ENCODE assay signal across 20 cellular contexts in the genomic region with DNA sequence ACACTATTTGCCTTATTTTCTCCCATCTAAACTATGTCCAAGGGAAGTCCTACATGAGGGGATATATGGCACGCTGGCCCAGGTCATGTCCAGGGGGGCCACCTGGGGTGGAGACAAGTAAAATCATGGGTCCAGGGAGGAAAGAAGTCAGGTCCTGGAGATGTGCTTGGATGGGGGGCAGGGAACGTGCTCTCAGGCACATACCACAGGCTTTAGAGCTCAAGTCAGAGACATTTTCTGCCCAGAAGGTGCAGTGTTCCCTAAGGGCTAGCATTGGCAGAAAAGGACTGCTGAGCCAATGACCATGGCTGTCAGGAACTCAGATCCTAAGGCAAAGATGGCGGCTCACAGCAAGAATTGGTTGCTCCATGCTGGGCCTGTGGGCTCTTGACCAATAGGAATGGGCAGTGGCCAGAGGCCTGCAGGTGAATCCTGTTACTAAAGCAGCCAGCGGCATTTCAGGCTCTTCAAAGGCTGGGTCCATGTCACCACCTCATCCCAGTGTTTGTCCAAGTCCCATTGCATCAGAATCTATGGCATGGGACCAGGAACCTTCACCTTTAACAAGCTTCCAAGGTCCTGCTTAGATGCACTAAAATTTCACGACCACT.
"Had no signal": no experiment of that assay in that cellular context is flagged by ENCODE, and none has a peak within 500 bp of the region (broad histone marks: within the 10 kb centered on the region; RNA-seq: fewer than 3 reads in every experiment).

No MANE protein-coding gene starts in this region.

- H3K4me3 ChIP-seq: breast epithelium, esophagus squamous epithelium, heart right ventricle, spleen, suprapubic skin, tibial nerve had no signal

- DNase-seq: activated CD4-positive, alpha-beta T cell treated with anti-CD3 and anti-CD28 coated beads for 4 hours; activated CD4-positive, alpha-beta T cell treated with anti-CD3 and anti-CD28 coated beads, Interleukin-2, amount 50 U/mL, for 48 hours; activated CD4-positive, CD25-positive, alpha-beta regulatory T cell; activated naive CD4-positive, alpha-beta T cell; activated T-cell treated with anti-CD3 and anti-CD28 coated beads, Interleukin-2, amount 50 U/mL, for 48 hours; central memory CD4-positive, alpha-beta T cell; effector CD4-positive, alpha-beta T cell; esophagus squamous epithelium; foreskin melanocyte; naive thymus-derived CD8-positive, alpha-beta T cell; right cardiac atrium; spleen; stimulated activated naive CD4-positive, alpha-beta T cell; T-helper 1 cell had no signal

- H3K4me1 ChIP-seq: breast epithelium had no signal

- H3K36me3 ChIP-seq: breast epithelium, esophagus squamous epithelium, heart right ventricle, spleen, suprapubic skin, tibial nerve had no signal

- H3K27ac ChIP-seq: breast epithelium, epithelial cell of prostate, esophagus squamous epithelium, heart right ventricle, spleen, suprapubic skin, tibial nerve had no signal

- H3K27me3 ChIP-seq: breast epithelium, tibial nerve had no signal

- H3K9me3 ChIP-seq: breast epithelium, esophagus squamous epithelium, heart right ventricle, spleen, suprapubic skin, tibial nerve had no signal

- ATAC-seq: activated naive CD4-positive, alpha-beta T cell treated with anti-CD3 and anti-CD28 coated beads, Interleukin-2, amount 50 U/mL, for 72 hours; heart right ventricle; naive thymus-derived CD8-positive, alpha-beta T cell; right cardiac atrium had no signal
